ENCODE assay signal across 1 cellular context in the genomic region with DNA sequence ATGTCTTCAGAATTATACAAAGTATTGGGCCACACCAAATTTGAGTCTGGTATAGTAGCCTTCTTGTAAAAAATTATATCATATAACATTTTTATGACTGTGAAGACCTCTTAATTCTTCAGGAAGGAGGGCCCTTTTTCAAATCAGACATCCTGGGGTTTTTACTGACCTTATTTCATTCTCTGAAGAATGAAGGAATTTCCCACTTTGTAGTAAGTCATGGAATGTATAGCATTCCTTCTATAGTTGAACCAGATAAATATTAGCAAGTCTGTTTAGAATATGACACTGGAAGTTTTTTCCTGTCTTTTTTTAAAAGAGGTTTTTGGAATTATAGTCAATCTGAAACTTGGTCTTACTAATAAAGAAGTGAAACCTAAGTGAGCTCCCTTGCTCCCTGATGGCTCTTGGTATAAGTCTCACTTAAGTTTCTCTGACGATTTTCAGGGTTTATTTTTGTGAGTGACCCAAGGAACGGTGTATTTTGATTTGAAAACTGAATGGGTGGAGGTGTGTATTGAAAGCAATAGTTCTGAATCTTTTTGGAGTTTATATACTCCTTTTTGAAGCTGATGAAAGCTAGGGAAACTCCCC.
TF ChIP-seq lines count a peak whose summit lies in the region.

No MANE protein-coding gene starts in this region.

TF ChIP-seq in GM12878, 131 proteins besides CTCF, POLR2A, EP300 and RAD21:
- no peak for TF ChIP-seq HDGF (IDR thresholded peaks at IDR 0.05)
- no peak for TF ChIP-seq PML (IDR thresholded peaks at IDR 0.05; ENCODE audit: low read length)
- 0 out of 2 replicates have a peak, but pooled peaks have one; percentile 41 for TF ChIP-seq MEF2A (IDR thresholded peaks at IDR 0.05; ENCODE audit: insufficient read depth, low read depth, low read length)
- TF ChIP-seq SPI1 (IDR thresholded peaks at IDR 0.05; ENCODE audit: borderline replicate concordance, insufficient read depth, low read depth, low read length) = peak; percentile 80
- TF ChIP-seq NBN (IDR thresholded peaks at IDR 0.05) = no peak
- peak; percentile 82 for TF ChIP-seq JUNB (IDR thresholded peaks at IDR 0.05)
- TF ChIP-seq REST (IDR thresholded peaks at IDR 0.05; ENCODE audit: low read depth, low read length) = no peak
- TF ChIP-seq IKZF2 (IDR thresholded peaks at IDR 0.05) = peak; percentile 89 to 92
- TF ChIP-seq RUNX3 (IDR thresholded peaks at IDR 0.05; ENCODE audit: low read length) = peak; percentile 53
- peak; percentile 65 for TF ChIP-seq EED (IDR thresholded peaks at IDR 0.05; ENCODE audit: low read depth)
- TF ChIP-seq FOXM1 (IDR thresholded peaks at IDR 0.05; ENCODE audit: low read depth, low read length) = peak; percentile 72; the same call in 1 of the 2 replicates
- 0 out of 2 replicates have a peak, but pooled peaks have one; percentile 47 for TF ChIP-seq CBX5 (IDR thresholded peaks at IDR 0.05; ENCODE audit: low read depth)
- peak; percentile 50 for TF ChIP-seq ATF2 (IDR thresholded peaks at IDR 0.05; ENCODE audit: low read length)
- TF ChIP-seq DPF2 (IDR thresholded peaks at IDR 0.05) = 0 out of 2 replicates have a peak, but pooled peaks have one; percentile 25
- TF ChIP-seq RELB (IDR thresholded peaks at IDR 0.05; ENCODE audit: low read depth) = peak; percentile 78
- no peak for TF ChIP-seq CBFB (IDR thresholded peaks at IDR 0.05; ENCODE audit: low read depth)
- TF ChIP-seq CREB1 (IDR thresholded peaks at IDR 0.05; ENCODE audit: low read depth) = 0 out of 2 replicates have a peak, but pooled peaks have one; percentile 15
- TF ChIP-seq, protein P1, sequence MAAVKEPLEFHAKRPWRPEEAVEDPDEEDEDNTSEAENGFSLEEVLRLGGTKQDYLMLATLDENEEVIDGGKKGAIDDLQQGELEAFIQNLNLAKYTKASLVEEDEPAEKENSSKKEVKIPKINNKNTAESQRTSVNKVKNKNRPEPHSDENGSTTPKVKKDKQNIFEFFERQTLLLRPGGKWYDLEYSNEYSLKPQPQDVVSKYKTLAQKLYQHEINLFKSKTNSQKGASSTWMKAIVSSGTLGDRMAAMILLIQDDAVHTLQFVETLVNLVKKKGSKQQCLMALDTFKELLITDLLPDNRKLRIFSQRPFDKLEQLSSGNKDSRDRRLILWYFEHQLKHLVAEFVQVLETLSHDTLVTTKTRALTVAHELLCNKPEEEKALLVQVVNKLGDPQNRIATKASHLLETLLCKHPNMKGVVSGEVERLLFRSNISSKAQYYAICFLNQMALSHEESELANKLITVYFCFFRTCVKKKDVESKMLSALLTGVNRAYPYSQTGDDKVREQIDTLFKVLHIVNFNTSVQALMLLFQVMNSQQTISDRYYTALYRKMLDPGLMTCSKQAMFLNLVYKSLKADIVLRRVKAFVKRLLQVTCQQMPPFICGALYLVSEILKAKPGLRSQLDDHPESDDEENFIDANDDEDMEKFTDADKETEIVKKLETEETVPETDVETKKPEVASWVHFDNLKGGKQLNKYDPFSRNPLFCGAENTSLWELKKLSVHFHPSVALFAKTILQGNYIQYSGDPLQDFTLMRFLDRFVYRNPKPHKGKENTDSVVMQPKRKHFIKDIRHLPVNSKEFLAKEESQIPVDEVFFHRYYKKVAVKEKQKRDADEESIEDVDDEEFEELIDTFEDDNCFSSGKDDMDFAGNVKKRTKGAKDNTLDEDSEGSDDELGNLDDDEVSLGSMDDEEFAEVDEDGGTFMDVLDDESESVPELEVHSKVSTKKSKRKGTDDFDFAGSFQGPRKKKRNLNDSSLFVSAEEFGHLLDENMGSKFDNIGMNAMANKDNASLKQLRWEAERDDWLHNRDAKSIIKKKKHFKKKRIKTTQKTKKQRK (IDR thresholded peaks at IDR 0.05; ENCODE audit: low read depth, low read length) = no peak
- TF ChIP-seq STAT3 (IDR thresholded peaks at IDR 0.05; ENCODE audit: low read depth, low read length) = no peak
- TF ChIP-seq EGR1 (IDR thresholded peaks at IDR 0.05; ENCODE audit: borderline replicate concordance in 1 of 2, low read depth in 2 of 2, low read length in 2 of 2) = no peak
- TF ChIP-seq IKZF1 (conservative IDR thresholded peaks at IDR 0.05) = peak; percentile 79
- TF ChIP-seq NR2F1 (conservative IDR thresholded peaks at IDR 0.05) = no peak
- TF ChIP-seq IRF4 (IDR thresholded peaks at IDR 0.05; ENCODE audit: low read depth, low read length) = peak; percentile 47; the same call in 1 of the 2 replicates
- peak; percentile 54; the same call in 1 of the 2 replicates for TF ChIP-seq BCL11A (IDR thresholded peaks at IDR 0.05; ENCODE audit: low read depth, low read length)
- no peak for TF ChIP-seq YY1 (IDR thresholded peaks at IDR 0.05; ENCODE audit: low read depth, low read length)
- peak; percentile 34; the same call in 1 of the 2 replicates for TF ChIP-seq TCF7 (IDR thresholded peaks at IDR 0.05; ENCODE audit: borderline replicate concordance)
- 0 out of 4 replicates have a peak, but pooled peaks of 1 of the 2 experiments have one; percentile 31 for TF ChIP-seq CEBPB (IDR thresholded peaks at IDR 0.05; ENCODE audit: borderline replicate concordance in 1 of 2, low read depth in 2 of 2, low read length in 2 of 2)
- TF ChIP-seq MTA2 (IDR thresholded peaks at IDR 0.05; ENCODE audit: low read depth) = peak; percentile 34; the same call in 1 of the 2 replicates
- TF ChIP-seq NFIC (IDR thresholded peaks at IDR 0.05; ENCODE audit: low read depth, low read length) = peak; percentile 84; the same call in 1 of the 2 replicates
- TF ChIP-seq MEF2B (IDR thresholded peaks at IDR 0.05; ENCODE audit: partially characterized antibody, poor library complexity, severe bottlenecking) = peak; percentile 24
- TF ChIP-seq POU2F2 (IDR thresholded peaks at IDR 0.05; ENCODE audit: borderline replicate concordance, low read depth, low read length) = no peak
- TF ChIP-seq MTA3 (IDR thresholded peaks at IDR 0.05; ENCODE audit: borderline replicate concordance, low read length) = 0 out of 2 replicates have a peak, but pooled peaks have one; percentile 52
